ENCODE assay signal across 10 cellular contexts in the genomic region with DNA sequence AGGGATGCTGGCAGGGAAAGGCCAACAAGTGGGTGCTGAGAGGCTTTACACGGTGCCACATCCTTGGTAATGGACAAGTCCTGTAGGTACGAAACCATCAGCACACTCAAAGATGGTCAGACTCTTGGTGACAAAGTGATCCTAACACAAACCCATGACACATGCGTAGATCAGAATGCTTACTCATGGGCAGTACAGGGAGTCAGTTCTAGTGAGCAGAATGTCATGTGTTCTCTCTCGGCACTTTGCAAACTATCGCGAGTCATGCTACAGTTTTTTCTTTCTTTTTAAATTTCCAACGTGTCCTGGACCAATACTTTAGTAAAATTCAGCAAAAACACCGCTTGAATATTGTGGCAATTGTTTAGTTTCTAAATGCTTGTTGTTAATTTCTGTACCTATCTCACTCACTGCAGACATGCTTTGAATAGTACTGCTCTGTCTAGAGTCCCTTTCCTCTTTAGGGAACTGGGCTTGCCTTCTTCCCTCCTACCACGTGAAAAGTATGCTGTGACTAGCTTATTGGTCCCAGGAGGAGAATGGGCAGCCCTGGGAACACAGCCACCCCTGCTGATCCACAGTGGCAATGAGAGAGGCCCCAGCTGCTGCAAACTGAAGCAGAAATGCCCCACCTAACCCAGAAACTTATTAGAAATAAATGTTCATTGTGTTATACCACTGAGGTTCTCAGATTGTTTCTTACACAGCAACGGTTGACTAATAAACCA.
DNase-seq lines count a peak whose midpoint lies in the region; ATAC-seq and TF ChIP-seq lines count a peak whose summit lies in the region.
"Had no signal": no experiment of that assay in that cellular context is flagged by ENCODE, and none has a peak within 500 bp of the region (broad histone marks: within the 10 kb centered on the region; RNA-seq: fewer than 3 reads in every experiment).

No MANE protein-coding gene starts in this region.

- peaks cover 4% of the 10 kb centered on the region for H3K36me3 ChIP-seq in mammary epithelial cell (ENCODE audit: insufficient read depth, low read length)

- H3K27me3 Mint-ChIP-seq in activated CD8-positive, alpha-beta memory T cell treated with anti-CD3 and anti-CD28 coated beads, Interleukin-2, amount 10 ng/mL, durations not matched to agents 7 days and 5 days = no peaks in the 10 kb centered on the region
- H3K27me3 Mint-ChIP-seq: B cell; stimulated activated naive CD8-positive, alpha-beta T cell treated with anti-CD3 and anti-CD28 coated beads, Interleukin-15, amount 100 ng/mL, for 72 hours had no signal

- in situ Hi-C loops in mammary epithelial cell (cut with MboI; ENCODE audit: low sequenced_read_pairs in 2 of 2) = loop anchor here in 1 of 2 donors (25.0 kb wide), 1 partner anchor 268 kb away; no protein-coding TSS in a partner anchor

- no peak overlapping the region for H3K4me3 Mint-ChIP-seq in activated CD8-positive, alpha-beta memory T cell treated with anti-CD3 and anti-CD28 coated beads, Interleukin-2, amount 10 ng/mL, durations not matched to agents 7 days and 5 days
- H3K4me3 Mint-ChIP-seq: B cell; stimulated activated naive CD8-positive, alpha-beta T cell treated with anti-CD3 and anti-CD28 coated beads, Interleukin-15, amount 100 ng/mL, for 72 hours had no signal

- no peaks in the 10 kb centered on the region for H3K9me3 ChIP-seq in mammary epithelial cell (replicated peaks; ENCODE audit: insufficient read depth, low read length)

- peak overlapping the region; percentile 30 for H3K27ac Mint-ChIP-seq in activated CD8-positive, alpha-beta memory T cell treated with anti-CD3 and anti-CD28 coated beads, Interleukin-2, amount 10 ng/mL, durations not matched to agents 7 days and 5 days
- H3K27ac Mint-ChIP-seq: B cell; stimulated activated naive CD8-positive, alpha-beta T cell treated with anti-CD3 and anti-CD28 coated beads, Interleukin-15, amount 100 ng/mL, for 72 hours had no signal

- H3K9ac ChIP-seq in mammary epithelial cell (ENCODE audit: insufficient read depth, low read length) = no peak overlapping the region

- no peak overlapping the region for H3K4me2 ChIP-seq in mammary epithelial cell (ENCODE audit: insufficient read depth, low read depth, low read length)

- TF ChIP-seq CTCF in mammary epithelial cell (conservative IDR thresholded peaks at IDR 0.05 in 1 of 2, IDR thresholded peaks at IDR 0.05 in 1 of 2; ENCODE audit: extremely low read depth in 1 of 2, insufficient read depth in 1 of 2, low read depth in 1 of 2, low read length in 2 of 2) = no peak

- peaks cover 2% of the 10 kb centered on the region for H3K36me3 Mint-ChIP-seq in activated CD8-positive, alpha-beta memory T cell treated with anti-CD3 and anti-CD28 coated beads, Interleukin-2, amount 10 ng/mL, durations not matched to agents 7 days and 5 days

- H3K4me1 Mint-ChIP-seq in activated CD8-positive, alpha-beta memory T cell treated with anti-CD3 and anti-CD28 coated beads, Interleukin-2, amount 10 ng/mL, durations not matched to agents 7 days and 5 days = peaks cover 7% of the 10 kb centered on the region
- H3K4me1 Mint-ChIP-seq: stimulated activated naive CD8-positive, alpha-beta T cell treated with anti-CD3 and anti-CD28 coated beads, Interleukin-15, amount 100 ng/mL, for 72 hours had no signal

- intact Hi-C loops in mammary epithelial cell (cut with micrococcal nuclease) = no loop called here

- no peak overlapping the region for H3K27ac ChIP-seq in mammary epithelial cell (ENCODE audit: insufficient read depth, low read depth, low read length)

- dilution Hi-C loops in mammary epithelial cell (cut with HindIII; ENCODE audit: low sequenced_read_pairs) = no loop called here

- ATAC-seq in activated CD8-positive, alpha-beta memory T cell treated with anti-CD3 and anti-CD28 coated beads, Interleukin-2, amount 10 ng/mL, durations not matched to agents 7 days and 5 days = no peak
- no peak for ATAC-seq in GM18907 (IDR thresholded peaks at IDR 0.05; ENCODE audit: unreplicated experiment)
- ATAC-seq: stimulated activated naive CD8-positive, alpha-beta T cell treated with anti-CD3 and anti-CD28 coated beads, Interleukin-15, amount 100 ng/mL, for 72 hours had no signal

- H3K9me3 Mint-ChIP-seq in activated CD8-positive, alpha-beta memory T cell treated with anti-CD3 and anti-CD28 coated beads, Interleukin-2, amount 10 ng/mL, durations not matched to agents 7 days and 5 days (ENCODE audit: low read depth) = no peaks in the 10 kb centered on the region
- H3K9me3 Mint-ChIP-seq: stimulated activated naive CD8-positive, alpha-beta T cell treated with anti-CD3 and anti-CD28 coated beads, Interleukin-15, amount 100 ng/mL, for 72 hours had no signal

- H3K4me3 ChIP-seq in mammary epithelial cell (replicated peaks in 1 of 3; ENCODE audit: insufficient read depth in 1 of 3, low read depth in 2 of 3, low read length in 3 of 3) = no peak overlapping the region

- H2AFZ ChIP-seq in mammary epithelial cell (ENCODE audit: low read depth, low read length) = no peak overlapping the region

- no peaks in the 10 kb centered on the region for H4K20me1 ChIP-seq in mammary epithelial cell (ENCODE audit: insufficient read depth, low read length)

- WGBS in mammary epithelial cell (ENCODE audit: low coverage, missing lambda C conversion rate) = 86% methylated on average over 10 of the region's 10 CpGs

- peaks cover 4% of the 10 kb centered on the region for H3K4me1 ChIP-seq in mammary epithelial cell (ENCODE audit: insufficient read depth, low read length)

- no TSS peak for BruUV-seq in mammary epithelial cell (replicated peaks; lab: Mats Ljungman, UMichigan)

- H3K79me2 ChIP-seq in mammary epithelial cell (ENCODE audit: insufficient read depth, low read length) = peaks cover 63% of the 10 kb centered on the region

- H3K27me3 ChIP-seq in mammary epithelial cell (ENCODE audit: insufficient read depth, low read length) = no peaks in the 10 kb centered on the region

- DNase-seq in activated CD8-positive, alpha-beta memory T cell treated with anti-CD3 and anti-CD28 coated beads, Interleukin-2, amount 10 ng/mL, durations not matched to agents 7 days and 5 days = no peak
- no peak for DNase-seq in activated CD8-positive, alpha-beta memory T cell treated with anti-CD3 and anti-CD28 coated beads, Interleukin-2, amount 50 U/mL, for 4 hours
- peak; percentile 46 for DNase-seq in mammary epithelial cell
- DNase-seq in inferior parietal cortex (ENCODE audit: extremely low spot score) = peak; percentile 60
- DNase-seq in stromal cell of bone marrow (ENCODE audit: low read depth) = peak; percentile 72
- no peak for DNase-seq in cortex of kidney (lab: John Stamatoyannopoulos, UW)
- DNase-seq in activated T-cell treated with anti-CD3 and anti-CD28 coated beads, Interleukin-2, amount 50 U/mL, for 1 hour = no peak
- DNase-seq: stimulated activated naive CD8-positive, alpha-beta T cell treated with anti-CD3 and anti-CD28 coated beads, Interleukin-15, amount 100 ng/mL, for 72 hours had no signal

- CTCF ChIA-PET in activated CD8-positive, alpha-beta memory T cell treated with anti-CD3 and anti-CD28 coated beads, Interleukin-2, amount 10 ng/mL, durations not matched to agents 7 days and 5 days (lab: Charles Lee) = interaction anchor here (1.0 kb wide), 1 partner anchor 63 kb away, joined by 3 read pairs; the partner anchor contains the start of genes GON7 and UBR7
- CTCF ChIA-PET in mammary epithelial cell (lab: Charles Lee; ENCODE audit: low non-redundant PET) = no interaction called here

Comparison
In these comparisons a context has a peak if more than half of its experiments do, and no peak if none do; other contexts are left out.
1. DNase-seq: peak in mammary epithelial cell (single experiment), inferior parietal cortex (single experiment) and stromal cell of bone marrow (single experiment); none in activated CD8-positive, alpha-beta memory T cell treated with anti-CD3 and anti-CD28 coated beads, Interleukin-2, amount 10 ng/mL, durations not matched to agents 7 days and 5 days (single experiment), activated CD8-positive, alpha-beta memory T cell treated with anti-CD3 and anti-CD28 coated beads, Interleukin-2, amount 50 U/mL, for 4 hours (single experiment), cortex of kidney (single experiment) and activated T-cell treated with anti-CD3 and anti-CD28 coated beads, Interleukin-2, amount 50 U/mL, for 1 hour (single experiment).